ENCODE assay signal across 1 cellular context in the genomic region with DNA sequence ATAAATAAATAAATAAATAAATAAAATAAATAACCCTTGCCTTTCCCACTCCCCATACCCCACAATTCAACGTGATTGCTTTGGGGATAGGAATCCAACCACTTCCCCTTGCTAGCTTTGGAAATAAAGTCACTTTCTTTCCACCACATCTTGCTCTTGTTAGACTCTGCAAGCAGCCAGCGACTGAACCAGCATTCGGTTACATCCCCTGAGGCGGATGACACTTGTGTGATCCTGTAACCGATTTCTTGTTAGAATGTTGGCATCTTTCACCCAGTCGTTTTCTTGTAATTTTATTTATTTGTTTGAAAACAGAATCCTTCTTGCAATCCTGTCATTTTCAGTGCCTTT.
TF ChIP-seq lines count a peak whose summit lies in the region.

No MANE protein-coding gene starts in this region.

TF ChIP-seq in IMR-90, 13 proteins besides CTCF, POLR2A, EP300 and RAD21 (continued from another document):
- TF ChIP-seq, protein P1, sequence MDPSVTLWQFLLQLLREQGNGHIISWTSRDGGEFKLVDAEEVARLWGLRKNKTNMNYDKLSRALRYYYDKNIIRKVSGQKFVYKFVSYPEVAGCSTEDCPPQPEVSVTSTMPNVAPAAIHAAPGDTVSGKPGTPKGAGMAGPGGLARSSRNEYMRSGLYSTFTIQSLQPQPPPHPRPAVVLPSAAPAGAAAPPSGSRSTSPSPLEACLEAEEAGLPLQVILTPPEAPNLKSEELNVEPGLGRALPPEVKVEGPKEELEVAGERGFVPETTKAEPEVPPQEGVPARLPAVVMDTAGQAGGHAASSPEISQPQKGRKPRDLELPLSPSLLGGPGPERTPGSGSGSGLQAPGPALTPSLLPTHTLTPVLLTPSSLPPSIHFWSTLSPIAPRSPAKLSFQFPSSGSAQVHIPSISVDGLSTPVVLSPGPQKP (IDR thresholded peaks at IDR 0.05; ENCODE audit: borderline replicate concordance, low read depth, low read length), result no peak
- TF ChIP-seq CHD1 (IDR thresholded peaks at IDR 0.05; ENCODE audit: low read depth, low read length), result no peak
- no peak for TF ChIP-seq RFX5 (IDR thresholded peaks at IDR 0.05; ENCODE audit: low read depth, low read length)
- TF ChIP-seq SMC3 (IDR thresholded peaks at IDR 0.05; ENCODE audit: low read depth, low read length), result no peak
- no peak for TF ChIP-seq CEBPB (IDR thresholded peaks at IDR 0.05; ENCODE audit: low read depth, low read length)
- no peak for TF ChIP-seq NFE2L2 (IDR thresholded peaks at IDR 0.05; ENCODE audit: low read depth, low read length)
- TF ChIP-seq, protein P2, sequence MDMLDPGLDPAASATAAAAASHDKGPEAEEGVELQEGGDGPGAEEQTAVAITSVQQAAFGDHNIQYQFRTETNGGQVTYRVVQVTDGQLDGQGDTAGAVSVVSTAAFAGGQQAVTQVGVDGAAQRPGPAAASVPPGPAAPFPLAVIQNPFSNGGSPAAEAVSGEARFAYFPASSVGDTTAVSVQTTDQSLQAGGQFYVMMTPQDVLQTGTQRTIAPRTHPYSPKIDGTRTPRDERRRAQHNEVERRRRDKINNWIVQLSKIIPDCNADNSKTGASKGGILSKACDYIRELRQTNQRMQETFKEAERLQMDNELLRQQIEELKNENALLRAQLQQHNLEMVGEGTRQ (IDR thresholded peaks at IDR 0.05; ENCODE audit: low read depth, low read length), result no peak
- no peak for TF ChIP-seq MAFK (IDR thresholded peaks at IDR 0.05; ENCODE audit: low read depth, low read length)
- TF ChIP-seq MXI1 (IDR thresholded peaks at IDR 0.05; ENCODE audit: borderline replicate concordance, low read depth, low read length), result no peak
- no peak for TF ChIP-seq BHLHE40 (IDR thresholded peaks at IDR 0.05; ENCODE audit: low read depth, low read length)
- no peak for TF ChIP-seq FOS (IDR thresholded peaks at IDR 0.05; ENCODE audit: low read depth, low read length)
